16 cellular contexts compared by ENCODE assay signal in the genomic region with DNA sequence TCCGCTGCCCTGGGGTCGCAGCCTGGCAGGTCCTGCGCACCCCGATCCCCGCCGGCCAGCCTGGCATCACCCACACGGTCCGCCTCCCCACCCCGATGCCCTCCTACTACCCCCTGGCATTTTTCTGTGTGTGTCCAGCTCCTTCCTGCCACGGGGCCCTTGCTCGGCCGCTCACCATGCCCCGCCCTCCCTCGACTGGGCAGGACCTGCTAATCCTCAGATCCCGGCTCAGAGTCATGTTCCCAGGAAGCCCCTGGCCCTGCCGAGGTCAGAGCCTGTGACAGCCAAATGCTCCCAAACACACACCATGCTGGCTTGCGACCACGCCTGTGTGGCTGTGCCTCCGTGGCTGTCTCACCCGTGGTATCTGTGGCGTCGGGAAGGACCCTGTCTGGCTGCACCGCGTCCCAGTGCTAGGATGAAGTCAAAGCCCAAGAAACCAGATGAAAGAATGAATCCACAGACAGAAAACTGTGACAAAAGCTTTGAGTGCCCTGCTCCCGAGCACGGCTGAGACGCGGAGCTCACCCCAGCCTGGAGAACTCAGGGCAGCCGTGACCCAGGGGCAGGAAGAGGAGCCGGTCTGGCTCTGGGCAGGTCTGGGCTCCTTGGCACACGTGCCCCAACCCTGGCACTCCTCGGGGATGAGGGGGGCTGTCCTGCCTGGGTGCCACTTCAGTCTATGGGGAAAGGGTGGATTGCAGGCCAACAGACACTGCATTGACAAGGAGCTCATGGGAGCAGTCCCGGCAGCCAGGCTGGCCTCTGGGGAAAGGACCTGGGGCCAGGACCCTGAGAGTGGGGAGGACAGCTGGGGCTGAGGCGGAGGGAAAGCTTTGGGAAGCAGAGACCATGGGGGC. TPM values are rescaled to one million over a fixed set of nuclear protein-coding genes. Genes with fewer than 3 reads are reported as not detected.
DNase-seq lines count a peak whose midpoint lies in the region; ATAC-seq, FAIRE-seq and TF ChIP-seq lines count a peak whose summit lies in the region.
"Had no signal": no experiment of that assay in that cellular context is flagged by ENCODE, and none has a peak within 500 bp of the region (broad histone marks: within the 10 kb centered on the region; RNA-seq: fewer than 3 reads in every experiment).

No MANE protein-coding gene starts in this region.

- ATAC-seq in RWPE2 (ENCODE audit: low read depth) (no peak), GM21447 (IDR thresholded peaks at IDR 0.05; ENCODE audit: unreplicated experiment) (no peak), HG03045 (IDR thresholded peaks at IDR 0.05; ENCODE audit: unreplicated experiment) (no peak)

- TF ChIP-seq CTCF in HEK293 (tag by site-specific recombination; IDR thresholded peaks at IDR 0.05) (no peak), RWPE2 (IDR thresholded peaks at IDR 0.05; ENCODE audit: poor library complexity, severe bottlenecking) (no peak), fibroblast of villous mesenchyme (IDR thresholded peaks at IDR 0.05; ENCODE audit: insufficient read depth, low read depth, low read length) (no peak)

- no peak overlapping the region for H4K12ac ChIP-seq in trophoblast cell (ENCODE audit: low read depth, low read length)

- H3K36me3 ChIP-seq in HEK293 (ENCODE audit: control insufficient read depth in 2 of 2, insufficient read depth in 1 of 2, low read length in 2 of 2) (no peaks in the 10 kb centered on the region), RWPE2 (ENCODE audit: low read depth) (no peaks in the 10 kb centered on the region), trophoblast cell (ENCODE audit: control insufficient read depth in 1 of 2, insufficient read depth in 2 of 2, low read length in 2 of 2) (no peaks in the 10 kb centered on the region)

- no peak for FAIRE-seq in GM12891 (lab: Jason Lieb, UNC)

- H2BK12ac ChIP-seq in trophoblast cell (ENCODE audit: low read length) = peak overlapping the region; percentile 84

- no peaks in the 10 kb centered on the region for H3K9me3 ChIP-seq in HEK293 (ENCODE audit: control insufficient read depth, insufficient read depth, low read depth, low read length)
- no peaks in the 10 kb centered on the region for H3K9me3 ChIP-seq in RWPE2 (ENCODE audit: severe bottlenecking)
- peaks cover 3% of the 10 kb centered on the region for H3K9me3 ChIP-seq in trophoblast cell (ENCODE audit: insufficient read depth, low read depth, low read length)

- peaks cover 31% of the 10 kb centered on the region for H3K79me1 ChIP-seq in trophoblast cell (ENCODE audit: low read length)

- DNase-seq in RWPE2 (ENCODE audit: low spot score) (no peak), fibroblast of villous mesenchyme (ENCODE audit: low read depth) (peak; percentile 40), trophoblast cell (no peak), OCI-M1 (lab: John Stamatoyannopoulos, UW) (no peak), GM12891 (ENCODE audit: insufficient read length, low spot score) (no peak)
- DNase-seq: activated CD4-positive, alpha-beta T cell treated with anti-CD3 and anti-CD28 coated beads for 48 hours; caudate nucleus; CD4-positive, CD25-positive, alpha-beta regulatory T cell; GF-D8; NCI-H1436; NCI-H69; stimulated activated CD4-positive, alpha-beta T cell treated with anti-CD3 and anti-CD28 coated beads, Interleukin-2, amount 100 ng/mL, for 24 hours had no signal

- H2AFZ ChIP-seq in trophoblast cell (ENCODE audit: insufficient read depth, low read length, poor library complexity) = peak overlapping the region; percentile 40

- POLR2A ChIA-PET in HEK293 (lab: Yijun Ruan, JAX) = no interaction called here

- H3K18ac ChIP-seq in trophoblast cell (ENCODE audit: low read length) = peak overlapping the region; percentile 0

- H3K4me1 ChIP-seq in HEK293 (ENCODE audit: control insufficient read depth, insufficient read depth, low read length) = peaks cover 10% of the 10 kb centered on the region
- H3K4me1 ChIP-seq in RWPE2 (ENCODE audit: insufficient read depth, poor library complexity, severe bottlenecking) = peaks cover 35% of the 10 kb centered on the region
- peaks cover 27 to 30% of the 10 kb centered on the region in 2 experiments for H3K4me1 ChIP-seq in trophoblast cell (ENCODE audit: control insufficient read depth in 1 of 2, insufficient read depth in 2 of 2, low read length in 2 of 2)

- peak overlapping the region; percentile 92 for H2AK5ac ChIP-seq in trophoblast cell (ENCODE audit: low read length)

- H3K4me3 ChIP-seq in HEK293 (ENCODE audit: low read depth, low read length) (no peak overlapping the region), RWPE2 (ENCODE audit: severe bottlenecking) (no peak overlapping the region), fibroblast of villous mesenchyme (ENCODE audit: low read depth, low read length) (no peak overlapping the region), trophoblast cell (ENCODE audit: low read depth, low read length) (no peak overlapping the region)
- H3K4me3 ChIP-seq: SK-N-MC had no signal

- WGBS in trophoblast cell (ENCODE audit: extremely low coverage, insufficient coverage, insufficient read length) = no CpG with 5 or more reads among the region's 34 CpGs

- peak overlapping the region; percentile 15 for H2BK5ac ChIP-seq in trophoblast cell (ENCODE audit: low read depth, low read length, poor library complexity)

- H3K23ac ChIP-seq in trophoblast cell (ENCODE audit: low read length) = no peak overlapping the region

- peak overlapping the region; percentile 5 for H2BK120ac ChIP-seq in trophoblast cell (ENCODE audit: insufficient read depth, low read length, poor library complexity)

- TF ChIP-seq POLR2A in GM12891 (IDR thresholded peaks at IDR 0.05; ENCODE audit: low read depth, low read length) = no peak

- no peak overlapping the region for H3K4me2 ChIP-seq in trophoblast cell (ENCODE audit: low read length)

- no peak overlapping the region for H3K9ac ChIP-seq in trophoblast cell (ENCODE audit: low read length)

- H4K91ac ChIP-seq in trophoblast cell (ENCODE audit: low read depth, low read length) = peak overlapping the region; percentile 93

- H3K14ac ChIP-seq in trophoblast cell (ENCODE audit: low read length) = peak overlapping the region; percentile 25

- H3K27ac ChIP-seq in HEK293 (ENCODE audit: extremely low read depth, low read depth, low read length) (no peak overlapping the region), RWPE2 (ENCODE audit: poor library complexity, severe bottlenecking) (peak overlapping the region; percentile 97), trophoblast cell (ENCODE audit: low read depth, low read length) (no peak overlapping the region)

- peak overlapping the region; percentile 65 for H3K4ac ChIP-seq in trophoblast cell (ENCODE audit: low read depth, low read length)

- CTCF ChIA-PET in HEK293 (lab: Yijun Ruan, JAX) = interaction anchor here (0.5 to 1.0 kb wide), 3 partner anchors 21 to 313 kb away, joined by 3 read pairs; no protein-coding TSS in a partner anchor

- peaks cover 5% of the 10 kb centered on the region for H3K79me2 ChIP-seq in trophoblast cell (ENCODE audit: control insufficient read depth, insufficient read depth, low read length, poor library complexity)

- no peak overlapping the region for H4K8ac ChIP-seq in trophoblast cell (ENCODE audit: low read depth, low read length)

- H3K27me3 ChIP-seq in RWPE2 (ENCODE audit: insufficient read depth, poor library complexity, severe bottlenecking) (no peaks in the 10 kb centered on the region), trophoblast cell (ENCODE audit: insufficient read depth, low read length) (no peaks in the 10 kb centered on the region)

TF ChIP-seq in HEK293, 187 proteins besides CTCF, POLR2A, EP300 and RAD21:
- TF ChIP-seq MZF1 (tag by site-specific recombination; IDR thresholded peaks at IDR 0.05; ENCODE audit: borderline replicate concordance) (no peak), KLF1 (tag by site-specific recombination; IDR thresholded peaks at IDR 0.05) (peak; percentile 51), KLF17 (tag by site-specific recombination; IDR thresholded peaks at IDR 0.05) (peak; percentile 73), ZNF623 (tag by site-specific recombination; IDR thresholded peaks at IDR 0.05) (peak; percentile 77), TRIM28 (IDR thresholded peaks at IDR 0.05; ENCODE audit: borderline replicate concordance, low read length) (no peak), ZXDB (tag by site-specific recombination; IDR thresholded peaks at IDR 0.05) (no peak)

TF ChIP-seq in GM12891, 5 proteins besides CTCF, POLR2A, EP300 and RAD21:
- no peak for TF ChIP-seq POU2F2 (IDR thresholded peaks at IDR 0.05; ENCODE audit: low read depth, low read length)
- TF ChIP-seq SPI1 (IDR thresholded peaks at IDR 0.05; ENCODE audit: low read depth, low read length) = no peak
- TF ChIP-seq TAF1 (IDR thresholded peaks at IDR 0.05; ENCODE audit: low read depth, low read length) = no peak
- TF ChIP-seq PAX5 (IDR thresholded peaks at IDR 0.05; ENCODE audit: insufficient read depth, low read length, severe bottlenecking) = no peak
- no peak for TF ChIP-seq POLR2AphosphoS5 (IDR thresholded peaks at IDR 0.05; ENCODE audit: low read depth, low read length)

RNA-seq across cellular contexts. Expression of gene SLCO4A1, which starts 20.8 kb away (rescaled TPM):
- total RNA-seq in fibroblast of villous mesenchyme = 0.97 and 3.0 TPM in 2 replicates
- 63.6 and 64.8 TPM in 2 replicates for polyA plus RNA-seq in trophoblast cell (2013)
- 11.7 TPM for polyA plus RNA-seq in GM12891 (2012; ENCODE audit: low read depth, missing spikeins)
